Comparison of ENCODE assay signal across 29 cellular contexts in genomic region chr21:34519694-34520093, GRCh38. TPM values are rescaled to one million over a fixed set of nuclear protein-coding genes. Genes with fewer than 3 reads are reported as not detected.
DNase-seq lines count a peak whose midpoint lies in the region; ATAC-seq and TF ChIP-seq lines count a peak whose summit lies in the region.
"Had no signal": no experiment of that assay in that cellular context is flagged by ENCODE, and none has a peak within 500 bp of the region (broad histone marks: within the 10 kb centered on the region; RNA-seq: fewer than 3 reads in every experiment).

No MANE protein-coding gene starts in this region.

- POLR2A ChIA-PET in MCF 10A (lab: Yijun Ruan, JAX), result no interaction called here
- POLR2A ChIA-PET in naive thymus-derived CD4-positive, alpha-beta T cell (lab: Charles Lee), result no interaction called here

- H3K27me3 Mint-ChIP-seq in MCF 10A (ENCODE audit: insufficient read depth, unreplicated experiment), result no peaks in the 10 kb centered on the region
- no peaks in the 10 kb centered on the region for H3K27me3 Mint-ChIP-seq in naive thymus-derived CD4-positive, alpha-beta T cell
- peaks cover 2% of the 10 kb centered on the region for H3K27me3 Mint-ChIP-seq in activated T-helper 1 cell treated with anti-CD3 and anti-CD28 coated beads, Interleukin-12 subunit alpha, Interleukin-12 subunit beta, Interleukin-2, Interleukin-4 antibody, amounts not matched to agents 30 ng/mL and 10 ng/mL and 1 ng/mL, durations not matched to agents 14 hours and 24 hours and 36 hours (ENCODE audit: insufficient read depth)
- H3K27me3 Mint-ChIP-seq: B cell; CD8-positive, alpha-beta memory T cell had no signal

- intact Hi-C loops in breast epithelium (cut with DNase I; ENCODE audit: low total_unique reads) (no loop called here), MCF 10A (cut with micrococcal nuclease) (no loop called here), transverse colon (cut with DNase I; ENCODE audit: low total_unique reads) (no loop called here)
- intact Hi-C loops in naive thymus-derived CD4-positive, alpha-beta T cell (cut with micrococcal nuclease), result no loop called here
- intact Hi-C loops in activated T-helper 1 cell treated with anti-CD3 and anti-CD28 coated beads, Interleukin-12 subunit alpha, Interleukin-12 subunit beta, Interleukin-2, Interleukin-4 antibody, amounts not matched to agents 30 ng/mL and 10 ng/mL and 1 ng/mL, durations not matched to agents 14 hours and 24 hours and 36 hours (cut with micrococcal nuclease), result no loop called here

- TF ChIP-seq EP300 in gastroesophageal sphincter (IDR thresholded peaks at IDR 0.05) (no peak), transverse colon (IDR thresholded peaks at IDR 0.05; ENCODE audit: low read depth) (no peak)

- H3K4me2 ChIP-seq in parathyroid adenoma (ENCODE audit: low read length), result peak overlapping the region; percentile 92

- H3K9me3 Mint-ChIP-seq in MCF 10A (ENCODE audit: unreplicated experiment), result no peaks in the 10 kb centered on the region
- no peaks in the 10 kb centered on the region for H3K9me3 Mint-ChIP-seq in naive thymus-derived CD4-positive, alpha-beta T cell
- no peaks in the 10 kb centered on the region for H3K9me3 Mint-ChIP-seq in activated T-helper 1 cell treated with anti-CD3 and anti-CD28 coated beads, Interleukin-12 subunit alpha, Interleukin-12 subunit beta, Interleukin-2, Interleukin-4 antibody, amounts not matched to agents 30 ng/mL and 10 ng/mL and 1 ng/mL, durations not matched to agents 14 hours and 24 hours and 36 hours
- H3K9me3 Mint-ChIP-seq: CD8-positive, alpha-beta memory T cell had no signal

- TF ChIP-seq POLR2A in breast epithelium (IDR thresholded peaks at IDR 0.05), result no peak
- TF ChIP-seq POLR2A in gastroesophageal sphincter (IDR thresholded peaks at IDR 0.05), result no peak
- no peak for TF ChIP-seq POLR2A in transverse colon (IDR thresholded peaks at IDR 0.05)

- TF ChIP-seq CTCF in breast epithelium (IDR thresholded peaks at IDR 0.05) (no peak), MCF 10A (IDR thresholded peaks at IDR 0.05; ENCODE audit: unreplicated experiment) (no peak), gastroesophageal sphincter (IDR thresholded peaks at IDR 0.05) (no peak), parathyroid adenoma (IDR thresholded peaks at IDR 0.05) (no peak), transverse colon (IDR thresholded peaks at IDR 0.05) (no peak), GM13977 (IDR thresholded peaks at IDR 0.05; ENCODE audit: extremely low read depth, insufficient read depth, missing control alignments) (no peak)

- no peaks in the 10 kb centered on the region for H3K36me3 ChIP-seq in breast epithelium
- H3K36me3 ChIP-seq in gastroesophageal sphincter, result peaks cover 0 to 68% of the 10 kb centered on the region in 2 donors
- H3K36me3 ChIP-seq in parathyroid adenoma (ENCODE audit: control insufficient read depth, insufficient read depth, low read length), result no peaks in the 10 kb centered on the region
- H3K36me3 ChIP-seq in transverse colon, result peaks cover 0 to 14% (median 2%) of the 10 kb centered on the region in 4 donors
- H3K36me3 ChIP-seq in naive thymus-derived CD4-positive, alpha-beta T cell (ENCODE audit: control insufficient read depth in 2 of 3, insufficient read depth in 3 of 3, low read length in 3 of 3), result peaks cover 0 to 8% (median 0%) of the 10 kb centered on the region in 3 experiments

- peak overlapping the region; percentile 33 to 71 for H3K27ac ChIP-seq in breast epithelium
- H3K27ac ChIP-seq in gastroesophageal sphincter, result peak overlapping the region in 3 of 4 donors; percentile 32 to 72 (median 55)
- peak overlapping the region; percentile 100 for H3K27ac ChIP-seq in parathyroid adenoma
- peak overlapping the region; percentile 7 to 97 (median 19) for H3K27ac ChIP-seq in transverse colon
- no peak overlapping the region for H3K27ac ChIP-seq in naive thymus-derived CD4-positive, alpha-beta T cell (ENCODE audit: low read depth, low read length)
- H3K27ac ChIP-seq: 22Rv1, C4-2B, SJCRH30 had no signal

- no peaks in the 10 kb centered on the region for H3K9me3 ChIP-seq in breast epithelium
- no peaks in the 10 kb centered on the region for H3K9me3 ChIP-seq in gastroesophageal sphincter
- no peaks in the 10 kb centered on the region for H3K9me3 ChIP-seq in parathyroid adenoma (ENCODE audit: control insufficient read depth, low read length)
- H3K9me3 ChIP-seq in transverse colon, result no peaks in the 10 kb centered on the region
- H3K9me3 ChIP-seq in naive thymus-derived CD4-positive, alpha-beta T cell (ENCODE audit: control insufficient read depth in 2 of 3, low read length in 3 of 3), result no peaks in the 10 kb centered on the region
- H3K9me3 ChIP-seq: MG63, SJCRH30 had no signal

- no peak overlapping the region for H3K27ac Mint-ChIP-seq in MCF 10A (ENCODE audit: low read depth, unreplicated experiment)
- H3K27ac Mint-ChIP-seq in naive thymus-derived CD4-positive, alpha-beta T cell, result no peak overlapping the region
- no peak overlapping the region for H3K27ac Mint-ChIP-seq in activated T-helper 1 cell treated with anti-CD3 and anti-CD28 coated beads, Interleukin-12 subunit alpha, Interleukin-12 subunit beta, Interleukin-2, Interleukin-4 antibody, amounts not matched to agents 30 ng/mL and 10 ng/mL and 1 ng/mL, durations not matched to agents 14 hours and 24 hours and 36 hours
- H3K27ac Mint-ChIP-seq: B cell had no signal

- peaks cover 6% of the 10 kb centered on the region for H3K79me2 ChIP-seq in parathyroid adenoma

- 87 to 92% methylated on average over 3 to 7 of the region's 8 CpGs for WGBS in gastroesophageal sphincter (ENCODE audit: low coverage in 1 of 2), 2 donors
- WGBS in transverse colon (ENCODE audit: low coverage in 1 of 2), 2 donors, result 95 to 100% methylated on average over 2 to 8 of the region's 8 CpGs

- no peaks in the 10 kb centered on the region for H3K27me3 ChIP-seq in breast epithelium
- no peaks in the 10 kb centered on the region for H3K27me3 ChIP-seq in gastroesophageal sphincter
- no peaks in the 10 kb centered on the region for H3K27me3 ChIP-seq in parathyroid adenoma (ENCODE audit: control insufficient read depth, insufficient read depth, low read length)
- H3K27me3 ChIP-seq in transverse colon, result no peaks in the 10 kb centered on the region
- H3K27me3 ChIP-seq in naive thymus-derived CD4-positive, alpha-beta T cell (ENCODE audit: control insufficient read depth in 2 of 2, insufficient read depth in 2 of 2, low read length in 2 of 2), result no peaks in the 10 kb centered on the region
- H3K27me3 ChIP-seq: MG63, SJCRH30 had no signal

- ATAC-seq in gastroesophageal sphincter, result no peak
- ATAC-seq in naive thymus-derived CD4-positive, alpha-beta T cell, result no peak
- ATAC-seq: GM12878, PC-3, Right ventricle myocardium inferior had no signal

- CTCF ChIA-PET in MCF 10A (lab: Yijun Ruan, JAX), result no interaction called here
- CTCF ChIA-PET in naive thymus-derived CD4-positive, alpha-beta T cell (lab: Charles Lee), result no interaction called here

- H3K4me1 ChIP-seq in breast epithelium, result no peaks in the 10 kb centered on the region
- peaks cover 0 to 55% (median 20%) of the 10 kb centered on the region in 3 donors for H3K4me1 ChIP-seq in gastroesophageal sphincter
- peaks cover 52% of the 10 kb centered on the region for H3K4me1 ChIP-seq in parathyroid adenoma
- H3K4me1 ChIP-seq in transverse colon, result peaks cover 12 to 32% (median 29%) of the 10 kb centered on the region in 4 donors
- H3K4me1 ChIP-seq in naive thymus-derived CD4-positive, alpha-beta T cell (ENCODE audit: control insufficient read depth in 2 of 2, insufficient read depth in 2 of 2, low read length in 2 of 2), result peaks cover 0 to 6% of the 10 kb centered on the region in 2 donors

- in situ Hi-C loops in transverse colon (cut with MboI; ENCODE audit: low pct_ligation_motif_present in 1 of 4, low pct_unique_long_range_greater_than_20kb in 1 of 4, low sequenced_read_pairs in 3 of 4), result no loop called here
- in situ Hi-C loops in GM13977 (cut with MboI; ENCODE audit: low pct_unique_long_range_greater_than_20kb, low sequenced_read_pairs, unreplicated experiment), result no loop called here

- H3K4me3 Mint-ChIP-seq in MCF 10A (ENCODE audit: unreplicated experiment), result no peak overlapping the region
- no peak overlapping the region for H3K4me3 Mint-ChIP-seq in naive thymus-derived CD4-positive, alpha-beta T cell
- H3K4me3 Mint-ChIP-seq in activated T-helper 1 cell treated with anti-CD3 and anti-CD28 coated beads, Interleukin-12 subunit alpha, Interleukin-12 subunit beta, Interleukin-2, Interleukin-4 antibody, amounts not matched to agents 30 ng/mL and 10 ng/mL and 1 ng/mL, durations not matched to agents 14 hours and 24 hours and 36 hours, result no peak overlapping the region
- H3K4me3 Mint-ChIP-seq: B cell; CD8-positive, alpha-beta memory T cell had no signal

- no peak overlapping the region for H3K4me3 ChIP-seq in breast epithelium
- no peak overlapping the region for H3K4me3 ChIP-seq in gastroesophageal sphincter
- H3K4me3 ChIP-seq in parathyroid adenoma (ENCODE audit: low read depth, low read length), result peak overlapping the region; percentile 58
- no peak overlapping the region for H3K4me3 ChIP-seq in transverse colon
- no peak overlapping the region for H3K4me3 ChIP-seq in naive thymus-derived CD4-positive, alpha-beta T cell (ENCODE audit: low read length)
- H3K4me3 ChIP-seq: GM12878, MG63, SJCRH30 had no signal

- no TSS peak for BruUV-seq in MCF 10A (replicated peaks; lab: Mats Ljungman, UMichigan)

- DNase-seq in breast epithelium (ENCODE audit: low spot score in 2 of 2) (no peak), MCF 10A (ENCODE audit: unreplicated experiment) (no peak), transverse colon (no peak), GM13977 (ENCODE audit: low spot score) (no peak)
- no peak for DNase-seq in naive thymus-derived CD4-positive, alpha-beta T cell
- DNase-seq in activated T-helper 1 cell treated with anti-CD3 and anti-CD28 coated beads, Interleukin-12 subunit alpha, Interleukin-12 subunit beta, Interleukin-2, Interleukin-4 antibody, amounts not matched to agents 30 ng/mL and 10 ng/mL and 1 ng/mL, durations not matched to agents 14 hours and 24 hours and 36 hours (ENCODE audit: low spot score), result no peak
- DNase-seq: CD8-positive, alpha-beta memory T cell; DMS 273 treated with DMSO at 0.1 percent for 48 hours; DMS79; EL; GDM1; KBM-7; MG63; NCI-H1105 treated with DMSO at 0.1 percent for 48 hours; NCI-H2029; NCI-H446; NCI-H524 treated with DMSO at 0.1 percent for 48 hours; NCI-H774; PC-3; SJCRH30 had no signal

- no peak overlapping the region for H2AFZ ChIP-seq in parathyroid adenoma

- peaks cover 16% of the 10 kb centered on the region for H3K36me3 Mint-ChIP-seq in MCF 10A (ENCODE audit: insufficient read depth, unreplicated experiment)
- H3K36me3 Mint-ChIP-seq in naive thymus-derived CD4-positive, alpha-beta T cell, result peaks cover 0 to 44% (median 9%) of the 10 kb centered on the region in 5 donors
- no peaks in the 10 kb centered on the region for H3K36me3 Mint-ChIP-seq in activated T-helper 1 cell treated with anti-CD3 and anti-CD28 coated beads, Interleukin-12 subunit alpha, Interleukin-12 subunit beta, Interleukin-2, Interleukin-4 antibody, amounts not matched to agents 30 ng/mL and 10 ng/mL and 1 ng/mL, durations not matched to agents 14 hours and 24 hours and 36 hours (ENCODE audit: low read depth)

- peaks cover 2% of the 10 kb centered on the region for H3K4me1 Mint-ChIP-seq in MCF 10A (ENCODE audit: insufficient read depth, unreplicated experiment)
- H3K4me1 Mint-ChIP-seq in naive thymus-derived CD4-positive, alpha-beta T cell, result peaks cover 0 to 13% (median 6%) of the 10 kb centered on the region in 7 donors
- peaks cover 30% of the 10 kb centered on the region for H3K4me1 Mint-ChIP-seq in activated T-helper 1 cell treated with anti-CD3 and anti-CD28 coated beads, Interleukin-12 subunit alpha, Interleukin-12 subunit beta, Interleukin-2, Interleukin-4 antibody, amounts not matched to agents 30 ng/mL and 10 ng/mL and 1 ng/mL, durations not matched to agents 14 hours and 24 hours and 36 hours (ENCODE audit: low read depth)
- H3K4me1 Mint-ChIP-seq: B cell had no signal

- H3K9ac ChIP-seq in parathyroid adenoma, result no peak overlapping the region

RNA-seq across cellular contexts. Expression of gene KCNE1, which starts 7.7 kb away (rescaled TPM):
- total RNA-seq in breast epithelium (1 to 10 TPM; 1.6 to 6.7 (median 2.2) TPM), MCF 10A (2022) (0.14 and 0.20 TPM in 2 replicates), gastroesophageal sphincter (1 to 10 TPM in 3 of 4 donors, under 1 TPM in 1; 0.64 to 6.4 (median 3.0) TPM), transverse colon (1 to 10 TPM in 3 of 4 donors, not detected in 1; 1.5 to 2.6 (median 2.4) TPM)
- total RNA-seq in naive thymus-derived CD4-positive, alpha-beta T cell, result 1 to 10 TPM in 1 of 5 experiments, under 1 TPM in 4; 0.24 to 9.2 (median 0.49) TPM
- not detected for polyA plus RNA-seq in naive thymus-derived CD4-positive, alpha-beta T cell
- 0.41 and 0.51 TPM in 2 replicates for total RNA-seq in activated T-helper 1 cell treated with anti-CD3 and anti-CD28 coated beads, Interleukin-12 subunit alpha, Interleukin-12 subunit beta, Interleukin-2, Interleukin-4 antibody, amounts not matched to agents 30 ng/mL and 10 ng/mL and 1 ng/mL, durations not matched to agents 14 hours and 24 hours and 36 hours
- total RNA-seq: LHCN-M2, RPMI7951 had no signal
- polyA plus RNA-seq: CD8-positive, alpha-beta memory T cell had no signal
